In the genomic region with DNA sequence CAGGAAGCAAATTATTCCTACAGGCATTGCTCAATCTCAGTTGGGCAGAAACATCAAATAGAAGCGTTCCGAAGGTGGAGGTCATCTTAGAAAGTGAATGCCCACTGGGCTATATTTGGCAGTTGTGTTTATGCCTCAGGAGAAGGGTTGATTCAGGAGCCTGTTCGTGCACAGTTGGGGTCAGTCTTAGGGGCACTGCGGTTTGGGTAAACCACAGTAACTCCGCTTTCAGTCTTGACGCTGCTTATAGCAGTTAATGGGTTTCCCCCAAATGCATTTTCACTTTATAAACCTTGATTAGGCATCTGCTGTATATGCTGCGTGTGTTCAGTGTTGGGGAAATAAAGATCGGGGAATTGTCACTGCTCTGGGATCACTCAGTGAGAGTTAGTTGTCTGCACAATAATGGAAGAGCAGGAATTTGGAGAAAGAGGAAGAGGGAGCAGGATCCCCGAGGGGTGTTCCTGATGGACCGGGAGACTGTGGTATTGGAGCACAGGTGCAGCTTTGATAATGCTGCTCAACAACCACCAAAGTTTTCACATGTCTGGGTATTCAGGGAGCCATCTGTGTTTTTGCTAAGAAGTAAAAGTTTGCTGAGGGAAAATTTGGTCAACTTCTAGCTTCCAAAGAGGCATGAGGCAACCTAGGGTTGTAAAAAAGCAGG, we compare ENCODE assay signal across 15 cellular contexts.
DNase-seq lines count a peak whose midpoint lies in the region; ATAC-seq and TF ChIP-seq lines count a peak whose summit lies in the region.
"Had no signal": no experiment of that assay in that cellular context is flagged by ENCODE, and none has a peak within 500 bp of the region (broad histone marks: within the 10 kb centered on the region; RNA-seq: fewer than 3 reads in every experiment).

No MANE protein-coding gene starts in this region.

- no peak for TF ChIP-seq CTCF in colonic mucosa (IDR thresholded peaks at IDR 0.05)
- TF ChIP-seq CTCF in lower leg skin (IDR thresholded peaks at IDR 0.05): no peak

- TF ChIP-seq POLR2A in lower leg skin (IDR thresholded peaks at IDR 0.05): no peak

- peak; percentile 2 for DNase-seq in colonic mucosa
- no peak for DNase-seq in lower leg skin (ENCODE audit: low spot score in 2 of 2)
- no peak for DNase-seq in NCI-H1092 (lab: John Stamatoyannopoulos, UW)
- no peak for DNase-seq in G401 (ENCODE audit: low spot score)
- DNase-seq: activated CD4-positive, CD25-positive, alpha-beta regulatory T cell; activated T-cell treated with anti-CD3 and anti-CD28 coated beads, Interleukin-2, amount 50 U/mL, for 48 hours; anterior cingulate cortex; CD4-positive, CD25-positive, alpha-beta regulatory T cell; foreskin fibroblast; NCI-H1436; SK-N-SH; stimulated activated CD4-positive, alpha-beta T cell treated with anti-CD3 and anti-CD28 coated beads, Interleukin-4, amount 100 ng/mL, for 4 hours had no signal

- H3K36me3 ChIP-seq in colonic mucosa: no peaks in the 10 kb centered on the region

- ATAC-seq in GM18909 (IDR thresholded peaks at IDR 0.05; ENCODE audit: poor library complexity, unreplicated experiment): peak; percentile 67
- peak; percentile 58 for ATAC-seq in GM21619 (IDR thresholded peaks at IDR 0.05; ENCODE audit: unreplicated experiment)
- ATAC-seq in HG03378 (IDR thresholded peaks at IDR 0.05; ENCODE audit: unreplicated experiment): peak; percentile 59

- 77 to 78% methylated on average over 10 of the region's 10 CpGs for WGBS in lower leg skin, 2 donors

- no peaks in the 10 kb centered on the region for H3K27me3 ChIP-seq in colonic mucosa

- H3K27ac ChIP-seq in colonic mucosa: no peak overlapping the region

- H3K9me3 ChIP-seq in colonic mucosa: no peaks in the 10 kb centered on the region
- H3K9me3 ChIP-seq: SK-N-SH had no signal

- H3K4me1 ChIP-seq in colonic mucosa: no peaks in the 10 kb centered on the region

- intact Hi-C loops in colonic mucosa (cut with DNase I) (no loop called here), lower leg skin (cut with DNase I; ENCODE audit: low total_unique reads) (no loop called here)

- no peak overlapping the region for H3K9ac ChIP-seq in colonic mucosa (ENCODE audit: low read depth in 2 of 2, low read length in 2 of 2)
- H3K9ac ChIP-seq: SK-N-SH had no signal

- in situ Hi-C loops in G401 (cut with HindIII; ENCODE audit: low sequenced_read_pairs): no loop called here

- H3K4me3 ChIP-seq in colonic mucosa: no peak overlapping the region
- no peak overlapping the region for H3K4me3 ChIP-seq in lower leg skin (ENCODE audit: low read depth, poor library complexity, severe bottlenecking)
